22 cellular contexts compared by ENCODE assay signal in the genomic region with DNA sequence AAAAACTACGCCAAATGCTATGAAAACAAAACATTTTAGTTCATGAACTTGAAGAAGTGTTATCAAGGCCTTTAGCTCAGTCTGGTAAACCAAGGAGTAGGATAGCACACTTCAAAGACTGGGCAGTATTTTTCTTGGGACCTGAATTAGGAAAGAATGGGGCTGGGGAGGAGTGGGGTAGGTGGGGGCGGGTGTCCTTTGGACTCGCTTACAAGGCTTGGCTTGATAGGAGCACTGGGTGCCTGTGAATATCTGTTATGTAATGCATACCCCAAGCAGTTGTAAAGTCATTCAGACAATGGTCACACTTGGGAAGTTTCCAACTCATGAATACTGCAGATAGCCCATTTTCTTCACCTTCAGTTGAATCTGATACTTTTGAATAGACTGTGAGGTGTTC.
DNase-seq lines count a peak whose midpoint lies in the region; ATAC-seq lines count a peak whose summit lies in the region.
"Had no signal": no experiment of that assay in that cellular context is flagged by ENCODE, and none has a peak within 500 bp of the region (broad histone marks: within the 10 kb centered on the region; RNA-seq: fewer than 3 reads in every experiment).

No MANE protein-coding gene starts in this region.

- POLR2A ChIA-PET in naive thymus-derived CD8-positive, alpha-beta T cell (lab: Charles Lee): interaction anchor here (0.7 kb wide), 1 partner anchor 326 kb away, joined by 5 read pairs; no protein-coding TSS in a partner anchor

- no peaks in the 10 kb centered on the region for H3K4me1 Mint-ChIP-seq in activated CD4-positive, alpha-beta T cell treated with anti-CD3 and anti-CD28 coated beads, Interleukin-2, amount 10 ng/mL, durations not matched to agents 24 days and 14 days
- H3K4me1 Mint-ChIP-seq in naive thymus-derived CD8-positive, alpha-beta T cell: no peaks in the 10 kb centered on the region
- H3K4me1 Mint-ChIP-seq: CD14-positive monocyte; CD8-positive, alpha-beta memory T cell had no signal

- H3K4me3 Mint-ChIP-seq in activated CD4-positive, alpha-beta T cell treated with anti-CD3 and anti-CD28 coated beads, Interleukin-2, amount 10 ng/mL, durations not matched to agents 24 days and 14 days: no peak overlapping the region
- no peak overlapping the region for H3K4me3 Mint-ChIP-seq in naive thymus-derived CD8-positive, alpha-beta T cell
- H3K4me3 Mint-ChIP-seq: CD14-positive monocyte; CD4-positive, alpha-beta T cell; CD8-positive, alpha-beta memory T cell; H9 had no signal

- H3K36me3 Mint-ChIP-seq in activated CD4-positive, alpha-beta T cell treated with anti-CD3 and anti-CD28 coated beads, Interleukin-2, amount 10 ng/mL, durations not matched to agents 24 days and 14 days (ENCODE audit: low read depth): no peaks in the 10 kb centered on the region
- no peaks in the 10 kb centered on the region for H3K36me3 Mint-ChIP-seq in naive thymus-derived CD8-positive, alpha-beta T cell
- H3K36me3 Mint-ChIP-seq: CD14-positive monocyte; CD8-positive, alpha-beta memory T cell had no signal

- H3K9me3 Mint-ChIP-seq in activated CD4-positive, alpha-beta T cell treated with anti-CD3 and anti-CD28 coated beads, Interleukin-2, amount 10 ng/mL, durations not matched to agents 24 days and 14 days: no peaks in the 10 kb centered on the region
- H3K9me3 Mint-ChIP-seq in naive thymus-derived CD8-positive, alpha-beta T cell: no peaks in the 10 kb centered on the region
- H3K9me3 Mint-ChIP-seq: CD14-positive monocyte; CD4-positive, alpha-beta T cell; CD8-positive, alpha-beta memory T cell; H9 had no signal

- intact Hi-C loops in activated CD4-positive, alpha-beta T cell treated with anti-CD3 and anti-CD28 coated beads, Interleukin-2, amount 10 ng/mL, durations not matched to agents 24 days and 14 days (cut with micrococcal nuclease): no loop called here
- intact Hi-C loops in left ventricle myocardium superior (cut with micrococcal nuclease): no loop called here
- intact Hi-C loops in cardiac septum (cut with DNase I): no loop called here

- peaks cover 22% of the 10 kb centered on the region for H3K27me3 Mint-ChIP-seq in activated CD4-positive, alpha-beta T cell treated with anti-CD3 and anti-CD28 coated beads, Interleukin-2, amount 10 ng/mL, durations not matched to agents 24 days and 14 days
- H3K27me3 Mint-ChIP-seq in naive thymus-derived CD8-positive, alpha-beta T cell: peaks cover 12 to 49% (median 31%) of the 10 kb centered on the region in 5 donors

- peak; percentile 17 for DNase-seq in activated CD4-positive, alpha-beta T cell treated with anti-CD3 and anti-CD28 coated beads, Interleukin-2, amount 10 ng/mL, durations not matched to agents 24 days and 14 days
- no peak for DNase-seq in activated CD4-positive, alpha-beta T cell treated with anti-CD3 and anti-CD28 coated beads, Interleukin-2, amount 50 U/mL, for 4 hours
- DNase-seq in left ventricle myocardium superior: no peak
- no peak for DNase-seq in cardiac septum (ENCODE audit: low spot score)
- peak; percentile 24 for DNase-seq in astrocyte of the hippocampus (ENCODE audit: low read depth, low spot score)
- DNase-seq in naive thymus-derived CD8-positive, alpha-beta T cell: no peak
- DNase-seq: 8988T; ACHN; AML-193; BE2C; CD4-positive, alpha-beta T cell; CD8-positive, alpha-beta memory T cell; DMS 273 treated with DMSO at 0.1 percent for 48 hours; DMS79; EL; GDM1; GM23248; H9 had no signal

- peak; percentile 19 for ATAC-seq in left ventricle myocardium superior
- no peak for ATAC-seq in naive thymus-derived CD8-positive, alpha-beta T cell
- ATAC-seq: A549, GM12878, HCT116 had no signal

- H3K27ac Mint-ChIP-seq in activated CD4-positive, alpha-beta T cell treated with anti-CD3 and anti-CD28 coated beads, Interleukin-2, amount 10 ng/mL, durations not matched to agents 24 days and 14 days: no peak overlapping the region
- H3K27ac Mint-ChIP-seq in naive thymus-derived CD8-positive, alpha-beta T cell: no peak overlapping the region
- H3K27ac Mint-ChIP-seq: CD14-positive monocyte; CD4-positive, alpha-beta T cell; CD8-positive, alpha-beta memory T cell; H9 had no signal

Comparison
In these comparisons a context has a peak if more than half of its experiments do, and no peak if none do; other contexts are left out.
1. DNase-seq: peak in activated CD4-positive, alpha-beta T cell treated with anti-CD3 and anti-CD28 coated beads, Interleukin-2, amount 10 ng/mL, durations not matched to agents 24 days and 14 days (single experiment) and astrocyte of the hippocampus (single experiment); none in activated CD4-positive, alpha-beta T cell treated with anti-CD3 and anti-CD28 coated beads, Interleukin-2, amount 50 U/mL, for 4 hours (0 of 2), left ventricle myocardium superior (single experiment), cardiac septum (single experiment) and naive thymus-derived CD8-positive, alpha-beta T cell (0 of 10).